ENCODE assay signal across 13 cellular contexts in genomic region chr7:156474241-156474743, GRCh38.
DNase-seq lines count a peak whose midpoint lies in the region; ATAC-seq, FAIRE-seq and TF ChIP-seq lines count a peak whose summit lies in the region.
"Had no signal": no experiment of that assay in that cellular context is flagged by ENCODE, and none has a peak within 500 bp of the region (broad histone marks: within the 10 kb centered on the region; RNA-seq: fewer than 3 reads in every experiment).

No MANE protein-coding gene starts in this region.

- POLR2A ChIA-PET in IMR-90 (lab: Charles Lee; ENCODE audit: unreplicated experiment) = no interaction called here

- FAIRE-seq in astrocyte (lab: Jason Lieb, UNC) = no peak
- FAIRE-seq in GM12891 (lab: Jason Lieb, UNC) = no peak
- FAIRE-seq: HTR-8/SVneo had no signal

- H2AK5ac ChIP-seq in IMR-90 (ENCODE audit: low read depth, low read length) = no peak overlapping the region; the same call in 1 of the 2 replicates

- H3K4me3 ChIP-seq in BLaER1 treated with 17β-estradiol and CSF1 and Interleukin-3, amounts not matched to agents 10 nM and 100 nM = no peak overlapping the region
- H3K4me3 ChIP-seq in IMR-90 (ENCODE audit: insufficient read depth, low read depth, low read length) = no peak overlapping the region
- H3K4me3 ChIP-seq in astrocyte (ENCODE audit: insufficient read depth, low read depth, low read length) = no peak overlapping the region
- H3K4me3 ChIP-seq: transverse colon had no signal

- H3K56ac ChIP-seq in IMR-90 (ENCODE audit: extremely low read depth, insufficient read depth, low read length) = no peak overlapping the region

- H3K27me3 ChIP-seq in BLaER1 treated with 17β-estradiol and CSF1 and Interleukin-3, amounts not matched to agents 10 nM and 100 nM = no peaks in the 10 kb centered on the region
- H3K27me3 ChIP-seq in IMR-90 (ENCODE audit: control insufficient read depth, insufficient read depth, low read length) (no peaks in the 10 kb centered on the region), astrocyte (ENCODE audit: insufficient read depth, low read length) (no peaks in the 10 kb centered on the region)
- H3K27me3 ChIP-seq: transverse colon had no signal

- H2AK9ac ChIP-seq in IMR-90 (replicated peaks; ENCODE audit: low read depth, low read length, poor library complexity) = no peak overlapping the region

- peak overlapping the region in 1 of 11 experiments; percentile 16; a peak in 1 of 22 replicates for H3K27ac ChIP-seq in BLaER1 treated with 17β-estradiol and CSF1 and Interleukin-3, amounts not matched to agents 10 nM and 100 nM
- H3K27ac ChIP-seq in IMR-90 (ENCODE audit: insufficient read depth, low read length) = peak overlapping the region; percentile 7; the same call in 1 of the 2 replicates
- H3K27ac ChIP-seq in astrocyte (ENCODE audit: low read depth, low read length) = no peak overlapping the region
- H3K27ac ChIP-seq: transverse colon had no signal

- no peaks in the 10 kb centered on the region for H3K79me2 ChIP-seq in astrocyte (ENCODE audit: insufficient read depth, low read length)

- H3K9ac ChIP-seq in BLaER1 treated with 17β-estradiol and CSF1 and Interleukin-3, amounts not matched to agents 10 nM and 100 nM = no peak overlapping the region; a peak in 1 of 22 replicates
- no peak overlapping the region for H3K9ac ChIP-seq in IMR-90 (ENCODE audit: low read depth, low read length)
- no peak overlapping the region for H3K9ac ChIP-seq in astrocyte (ENCODE audit: low read length)

- WGBS in IMR-90 (ENCODE audit: extremely low coverage in 2 of 2, insufficient read length in 1 of 2), 2 experiments = 17% methylated on average over 1 of the region's 7 CpGs; no CpG with 5 or more reads in 1 of the 2 experiments

- H2AFZ ChIP-seq in IMR-90 (replicated peaks; ENCODE audit: low read length, poor library complexity) (no peak overlapping the region), astrocyte (ENCODE audit: low read depth, low read length) (no peak overlapping the region)

- H3K79me1 ChIP-seq in IMR-90 (ENCODE audit: low read depth in 1 of 2, low read length in 2 of 2) = no peaks in the 10 kb centered on the region

- peak overlapping the region; percentile 38 for H2BK120ac ChIP-seq in IMR-90 (ENCODE audit: low read depth, low read length)

- H3K27ac Mint-ChIP-seq in astrocyte (ENCODE audit: unreplicated experiment) = peak overlapping the region; percentile 90
- no peak overlapping the region for H3K27ac Mint-ChIP-seq in CD14-positive monocyte
- H3K27ac Mint-ChIP-seq: activated naive CD8-positive, alpha-beta T cell treated with anti-CD3 and anti-CD28 coated beads, Interleukin-2, amount 10 ng/mL, durations not matched to agents 7 days and 5 days; effector memory CD8-positive, alpha-beta T cell had no signal

- H3K4me3 Mint-ChIP-seq in astrocyte (ENCODE audit: unreplicated experiment) = no peak overlapping the region
- H3K4me3 Mint-ChIP-seq in CD14-positive monocyte = no peak overlapping the region
- H3K4me3 Mint-ChIP-seq: activated naive CD8-positive, alpha-beta T cell treated with anti-CD3 and anti-CD28 coated beads, Interleukin-2, amount 10 ng/mL, durations not matched to agents 7 days and 5 days; effector memory CD8-positive, alpha-beta T cell had no signal

- no peak for TF ChIP-seq CTCF in IMR-90 (conservative IDR thresholded peaks at IDR 0.05; ENCODE audit: low read depth, low read length)
- TF ChIP-seq CTCF in astrocyte (IDR thresholded peaks at IDR 0.05; ENCODE audit: insufficient read depth, low read depth, low read length) = no peak
- no peak for TF ChIP-seq CTCF in CD14-positive monocyte (IDR thresholded peaks at IDR 0.05)
- no peak for TF ChIP-seq CTCF in GM13977 (IDR thresholded peaks at IDR 0.05; ENCODE audit: extremely low read depth, insufficient read depth, missing control alignments)

- intact Hi-C loops in IMR-90 (cut with micrococcal nuclease) = loop anchor here (10.0 kb wide), 1 partner anchor 281 kb away; no protein-coding TSS in a partner anchor
- intact Hi-C loops in CD14-positive monocyte (cut with micrococcal nuclease) = loop anchor here in 1 of 2 donors (10.0 kb wide), 1 partner anchor 679 kb away; no protein-coding TSS in a partner anchor

- CTCF ChIA-PET in IMR-90 (lab: Yijun Ruan, JAX) = interaction anchor here (0.6 to 0.8 kb wide), 5 partner anchors 17 to 1478 kb away, joined by 3 to 10 read pairs (median 4); no protein-coding TSS in a partner anchor

- H3K18ac ChIP-seq in IMR-90 (ENCODE audit: low read depth, low read length) = no peak overlapping the region; the same call in 1 of the 2 replicates

- H4K20me1 ChIP-seq in BLaER1 treated with 17β-estradiol and CSF1 and Interleukin-3, amounts not matched to agents 10 nM and 100 nM = no peaks in the 10 kb centered on the region
- H4K20me1 ChIP-seq in IMR-90 (ENCODE audit: insufficient read depth, low read length) (no peaks in the 10 kb centered on the region), astrocyte (ENCODE audit: insufficient read depth, low read length) (no peaks in the 10 kb centered on the region)

- dilution Hi-C loops in IMR-90 (cut with HindIII; ENCODE audit: low sequenced_read_pairs, unreplicated experiment) = no loop called here

- H3K4me1 Mint-ChIP-seq in astrocyte (ENCODE audit: low read depth, unreplicated experiment) = peaks cover 22% of the 10 kb centered on the region
- H3K4me1 Mint-ChIP-seq in CD14-positive monocyte = peaks cover 11% of the 10 kb centered on the region
- H3K4me1 Mint-ChIP-seq: activated naive CD8-positive, alpha-beta T cell treated with anti-CD3 and anti-CD28 coated beads, Interleukin-2, amount 10 ng/mL, durations not matched to agents 7 days and 5 days had no signal

- peak overlapping the region in 9 of 11 experiments; percentile 7 to 61 (median 41); a peak in 15 of 22 replicates for H3K4me2 ChIP-seq in BLaER1 treated with 17β-estradiol and CSF1 and Interleukin-3, amounts not matched to agents 10 nM and 100 nM
- peak overlapping the region; percentile 40; the same call in 1 of the 2 replicates for H3K4me2 ChIP-seq in IMR-90 (ENCODE audit: low read depth, low read length)
- H3K4me2 ChIP-seq in astrocyte (ENCODE audit: low read length) = peak overlapping the region; percentile 13

- no peaks in the 10 kb centered on the region for H3K36me3 ChIP-seq in BLaER1 treated with 17β-estradiol and CSF1 and Interleukin-3, amounts not matched to agents 10 nM and 100 nM
- H3K36me3 ChIP-seq in IMR-90 (ENCODE audit: control insufficient read depth, insufficient read depth, low read length) (no peaks in the 10 kb centered on the region), astrocyte (ENCODE audit: insufficient read depth, low read length) (no peaks in the 10 kb centered on the region)
- H3K36me3 ChIP-seq: transverse colon had no signal

- H3K14ac ChIP-seq in IMR-90 (replicated peaks; ENCODE audit: low read depth, low read length) = no peak overlapping the region

- H4K5ac ChIP-seq in IMR-90 (ENCODE audit: low read depth, low read length) = no peak overlapping the region; the same call in 1 of the 2 replicates

- H4K8ac ChIP-seq in IMR-90 (ENCODE audit: low read depth in 2 of 2, low read length in 2 of 2) = peak overlapping the region in 1 of 2 experiments; percentile 19; a peak in 1 of 4 replicates

- H2BK5ac ChIP-seq in IMR-90 (ENCODE audit: low read depth, low read length, poor library complexity, severe bottlenecking) = peak overlapping the region; percentile 65

- peak; percentile 79 for ATAC-seq in IMR-90 (ENCODE audit: low read depth)
- no peak for ATAC-seq in GM21529 (IDR thresholded peaks at IDR 0.05; ENCODE audit: unreplicated experiment)
- ATAC-seq: effector memory CD8-positive, alpha-beta T cell had no signal

- peaks cover 0 to 8% (median 0%) of the 10 kb centered on the region in 11 experiments; a peak in 1 of 22 replicates for H3K9me3 ChIP-seq in BLaER1 treated with 17β-estradiol and CSF1 and Interleukin-3, amounts not matched to agents 10 nM and 100 nM (replicated peaks in 1 of 11)
- H3K9me3 ChIP-seq in IMR-90 (ENCODE audit: control insufficient read depth, insufficient read depth, low read length) = no peaks in the 10 kb centered on the region
- H3K9me3 ChIP-seq in astrocyte (ENCODE audit: insufficient read depth, low read depth, low read length) = no peaks in the 10 kb centered on the region
- H3K9me3 ChIP-seq: transverse colon had no signal

- H3K4me1 ChIP-seq in BLaER1 treated with 17β-estradiol and CSF1 and Interleukin-3, amounts not matched to agents 10 nM and 100 nM = peaks cover 5 to 32% (median 23%) of the 10 kb centered on the region in 10 experiments; a peak in 16 of 20 replicates
- H3K4me1 ChIP-seq in IMR-90 (ENCODE audit: control insufficient read depth, insufficient read depth, low read length) = peaks cover 11% of the 10 kb centered on the region
- peaks cover 13% of the 10 kb centered on the region for H3K4me1 ChIP-seq in astrocyte (ENCODE audit: insufficient read depth, low read length)
- H3K4me1 ChIP-seq: transverse colon had no signal

- peak overlapping the region; percentile 60; the same call in 1 of the 2 replicates for H3K4ac ChIP-seq in IMR-90 (ENCODE audit: low read depth, low read length)

- TF ChIP-seq POLR2A in IMR-90 (IDR thresholded peaks at IDR 0.05; ENCODE audit: low read depth, low read length) = no peak
- TF ChIP-seq POLR2A in GM12891 (IDR thresholded peaks at IDR 0.05; ENCODE audit: low read depth, low read length) = no peak

- no peak overlapping the region; the same call in 2 of the 3 replicates for H2BK15ac ChIP-seq in IMR-90 (ENCODE audit: low read depth, low read length)

- BruUV-seq in IMR-90 (replicated peaks; lab: Mats Ljungman, UMichigan) = no TSS peak

- in situ Hi-C loops in IMR-90 (cut with MboI; ENCODE audit: low sequenced_read_pairs) = loop anchor here (10.0 kb wide), 1 partner anchor 659 kb away; the partner anchor contains the start of gene SHH
- in situ Hi-C loops in GM13977 (cut with MboI; ENCODE audit: low pct_unique_long_range_greater_than_20kb, low sequenced_read_pairs, unreplicated experiment) = loop anchor here (25.0 kb wide), 2 partner anchors 338 to 662 kb away; partner anchors contain the start of gene SHH

- peaks cover 10% of the 10 kb centered on the region for H3K9me1 ChIP-seq in IMR-90 (ENCODE audit: insufficient read depth, low read length)

- peak overlapping the region; percentile 42 for H4K91ac ChIP-seq in IMR-90 (ENCODE audit: insufficient read depth, low read depth, low read length)

- H2BK20ac ChIP-seq in IMR-90 (ENCODE audit: low read depth, low read length) = peak overlapping the region; percentile 52

- peak; percentile 90 for DNase-seq in IMR-90
- DNase-seq in astrocyte (ENCODE audit: low read depth) = peak; percentile 82
- DNase-seq in kidney tubule cell (ENCODE audit: low spot score) = peak; percentile 93
- DNase-seq in CD14-positive monocyte (ENCODE audit: low spot score) = no peak
- DNase-seq in GM13977 (ENCODE audit: low spot score) = no peak
- DNase-seq in GM12891 (ENCODE audit: insufficient read length, low spot score) = no peak
- DNase-seq: effector memory CD8-positive, alpha-beta T cell; Right ventricle myocardium superior; transverse colon had no signal

- H3K9me3 Mint-ChIP-seq in astrocyte (ENCODE audit: unreplicated experiment) = peaks cover 4% of the 10 kb centered on the region
- peaks cover 0 to 5% (median 0%) of the 10 kb centered on the region in 7 donors for H3K9me3 Mint-ChIP-seq in CD14-positive monocyte
- H3K9me3 Mint-ChIP-seq: activated naive CD8-positive, alpha-beta T cell treated with anti-CD3 and anti-CD28 coated beads, Interleukin-2, amount 10 ng/mL, durations not matched to agents 7 days and 5 days; effector memory CD8-positive, alpha-beta T cell had no signal

- TF ChIP-seq RAD21 in IMR-90 (IDR thresholded peaks at IDR 0.05; ENCODE audit: low read length) = no peak

- H3K27me3 Mint-ChIP-seq in astrocyte (ENCODE audit: low read depth, unreplicated experiment) = peaks cover 14% of the 10 kb centered on the region
- H3K27me3 Mint-ChIP-seq in CD14-positive monocyte (ENCODE audit: low read depth in 3 of 3) = peaks cover 10 to 14% (median 12%) of the 10 kb centered on the region in 3 donors

- no peak overlapping the region for H3K23ac ChIP-seq in IMR-90 (ENCODE audit: low read depth, low read length)

- H3K36me3 Mint-ChIP-seq in astrocyte (ENCODE audit: low read depth, unreplicated experiment) (no peaks in the 10 kb centered on the region), CD14-positive monocyte (no peaks in the 10 kb centered on the region)
- H3K36me3 Mint-ChIP-seq: activated naive CD8-positive, alpha-beta T cell treated with anti-CD3 and anti-CD28 coated beads, Interleukin-2, amount 10 ng/mL, durations not matched to agents 7 days and 5 days had no signal

Comparison
In these comparisons a context has a peak if more than half of its experiments do, and no peak if none do; other contexts are left out.
1. DNase-seq: peak in IMR-90 (single experiment), astrocyte (single experiment) and kidney tubule cell (single experiment); none in CD14-positive monocyte (single experiment), GM13977 (single experiment) and GM12891 (single experiment).
2. Peak in every context shown above with its lines, with median percentiles within 50 percentile points of each other: H3K4me2 ChIP-seq.